9 cellular contexts compared by ENCODE assay signal in genomic region chr19:49911381-49912145, GRCh38. TPM values are rescaled to one million over a fixed set of nuclear protein-coding genes. Genes with fewer than 3 reads are reported as not detected.
DNase-seq lines count a peak whose midpoint lies in the region; ATAC-seq lines count a peak whose summit lies in the region.
"Had no signal": no experiment of that assay in that cellular context is flagged by ENCODE, and none has a peak within 500 bp of the region (broad histone marks: within the 10 kb centered on the region; RNA-seq: fewer than 3 reads in every experiment).

No MANE protein-coding gene starts in this region.

- H3K27ac Mint-ChIP-seq in dendritic cell treated with granulocyte-macrophage colony-stimulating factor and Interleukin-4, amounts not matched to agents 40 ng/mL and 50 ng/mL, for 4 days, result peak overlapping the region; percentile 83

- DNase-seq in MV-4-11 (lab: John Stamatoyannopoulos, UW), result peak; percentile 83
- DNase-seq in stimulated activated CD4-positive, alpha-beta T cell treated with anti-CD3 and anti-CD28 coated beads, Interleukin-1b, Interleukin-23, amount 100 ng/mL, for 48 hours, result peak; percentile 39
- DNase-seq in NCI-H2171 (lab: John Stamatoyannopoulos, UW), result no peak
- DNase-seq in posterior vena cava (ENCODE audit: low spot score), result no peak
- DNase-seq in NCI-H1694 treated with DMSO at 0.1 percent for 48 hours (lab: John Stamatoyannopoulos, UW), result no peak

- intact Hi-C loops in dendritic cell treated with granulocyte-macrophage colony-stimulating factor and Interleukin-4, amounts not matched to agents 40 ng/mL and 50 ng/mL, for 4 days (cut with micrococcal nuclease), result no loop called here
- intact Hi-C loops in posterior vena cava (cut with DNase I), result no loop called here

- H3K9me3 Mint-ChIP-seq in dendritic cell treated with granulocyte-macrophage colony-stimulating factor and Interleukin-4, amounts not matched to agents 40 ng/mL and 50 ng/mL, for 4 days, result no peaks in the 10 kb centered on the region

- peak overlapping the region; percentile 41 for H3K4me3 Mint-ChIP-seq in dendritic cell treated with granulocyte-macrophage colony-stimulating factor and Interleukin-4, amounts not matched to agents 40 ng/mL and 50 ng/mL, for 4 days

- H3K4me1 Mint-ChIP-seq in dendritic cell treated with granulocyte-macrophage colony-stimulating factor and Interleukin-4, amounts not matched to agents 40 ng/mL and 50 ng/mL, for 4 days (ENCODE audit: low read depth), result peaks cover 88% of the 10 kb centered on the region

- H3K36me3 Mint-ChIP-seq in dendritic cell treated with granulocyte-macrophage colony-stimulating factor and Interleukin-4, amounts not matched to agents 40 ng/mL and 50 ng/mL, for 4 days (ENCODE audit: low read depth), result peaks cover 94% of the 10 kb centered on the region

- no peaks in the 10 kb centered on the region for H3K27me3 Mint-ChIP-seq in dendritic cell treated with granulocyte-macrophage colony-stimulating factor and Interleukin-4, amounts not matched to agents 40 ng/mL and 50 ng/mL, for 4 days

- peak; percentile 38 for ATAC-seq in GM18909 (IDR thresholded peaks at IDR 0.05; ENCODE audit: poor library complexity, unreplicated experiment)
- ATAC-seq in GM19397 (IDR thresholded peaks at IDR 0.05; ENCODE audit: unreplicated experiment), result no peak
- ATAC-seq: HCT116 had no signal

RNA-seq across cellular contexts. Expression of gene IL4I1, which starts 14.9 kb away (rescaled TPM):
- total RNA-seq in posterior vena cava, result 1 to 10 TPM; 1.1 to 1.3 TPM

RNA-seq across cellular contexts. Expression of gene ATF5, which starts 17.4 kb away (rescaled TPM):
- total RNA-seq in posterior vena cava, result 10 to 100 TPM; 18.8 to 37.0 TPM

RNA-seq across cellular contexts. Expression of gene NUP62, which starts 17.7 kb away (rescaled TPM):
- total RNA-seq in posterior vena cava, result 10 to 100 TPM; 21.9 to 27.1 TPM

RNA-seq across cellular contexts. Expression of gene TBC1D17, which starts 34.1 kb away (rescaled TPM):
- 10 to 100 TPM; 28.7 to 36.3 TPM for total RNA-seq in posterior vena cava

RNA-seq across cellular contexts. Expression of gene AKT1S1, which starts 34.4 kb away (rescaled TPM):
- total RNA-seq in posterior vena cava, result 10 to 100 TPM; 26.5 to 28.9 TPM

Comparison
In these comparisons a context has a peak if more than half of its experiments do, and no peak if none do; other contexts are left out.
1. DNase-seq: peak in MV-4-11 (single experiment) and stimulated activated CD4-positive, alpha-beta T cell treated with anti-CD3 and anti-CD28 coated beads, Interleukin-1b, Interleukin-23, amount 100 ng/mL, for 48 hours (single experiment); none in NCI-H2171 (single experiment), posterior vena cava (single experiment) and NCI-H1694 treated with DMSO at 0.1 percent for 48 hours (single experiment).